ENCODE assay signal across 30 cellular contexts in the genomic region with DNA sequence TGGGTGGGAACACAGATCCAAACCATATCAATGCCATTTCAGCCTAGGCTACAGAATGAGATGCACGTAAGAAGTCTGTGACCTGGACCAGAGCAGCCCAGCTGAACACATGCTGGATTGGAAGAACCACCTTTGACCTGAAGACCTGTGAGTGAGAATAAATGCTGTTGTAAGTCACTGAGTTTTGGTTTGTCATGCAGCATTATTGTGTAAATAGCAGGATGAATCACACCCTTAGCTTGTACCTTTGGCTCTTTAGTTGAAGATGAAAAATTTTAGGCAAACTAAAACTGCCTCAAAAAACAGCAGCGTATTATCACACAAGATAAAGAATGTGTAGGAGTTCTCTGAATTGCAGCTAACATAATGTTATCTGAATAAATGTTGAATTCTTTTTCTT.
DNase-seq lines count a peak whose midpoint lies in the region; ATAC-seq and TF ChIP-seq lines count a peak whose summit lies in the region.
"Had no signal": no experiment of that assay in that cellular context is flagged by ENCODE, and none has a peak within 500 bp of the region (broad histone marks: within the 10 kb centered on the region; RNA-seq: fewer than 3 reads in every experiment).

No MANE protein-coding gene starts in this region.

- no CpG with 5 or more reads among the region's 2 CpGs for WGBS in IMR-90 (ENCODE audit: extremely low coverage in 2 of 2, insufficient read length in 1 of 2), 2 experiments
- 8 to 22% (median 15%) methylated on average over 2 of the region's 2 CpGs for WGBS in ovary, 3 donors

- no peaks in the 10 kb centered on the region for H4K20me1 ChIP-seq in IMR-90 (ENCODE audit: insufficient read depth, low read length)

- H3K56ac ChIP-seq in IMR-90 (ENCODE audit: extremely low read depth, insufficient read depth, low read length): no peak overlapping the region

- H3K14ac ChIP-seq in IMR-90 (replicated peaks; ENCODE audit: low read depth, low read length): peak overlapping the region; percentile 41; the same call in 1 of the 2 replicates

- no peak overlapping the region for H3K9ac ChIP-seq in IMR-90 (ENCODE audit: low read depth, low read length)

- H4K5ac ChIP-seq in IMR-90 (ENCODE audit: low read depth, low read length): no peak overlapping the region

- no peak overlapping the region for H4K8ac ChIP-seq in IMR-90 (ENCODE audit: low read depth in 2 of 2, low read length in 2 of 2)

- no peak overlapping the region for H2BK20ac ChIP-seq in IMR-90 (ENCODE audit: low read depth, low read length)

- H3K36me3 ChIP-seq in IMR-90 (ENCODE audit: control insufficient read depth, insufficient read depth, low read length) (no peaks in the 10 kb centered on the region), ovary (no peaks in the 10 kb centered on the region)
- H3K36me3 ChIP-seq: brain microvascular endothelial cell, colonic mucosa, esophagus muscularis mucosa, MG63, right atrium auricular region, spleen, tibial artery had no signal

- 0 out of 2 replicates have a peak, but pooled peaks cover 2% of the 10 kb centered on the region for H3K4me1 ChIP-seq in IMR-90 (ENCODE audit: control insufficient read depth, insufficient read depth, low read length)
- peaks cover 3% of the 10 kb centered on the region for H3K4me1 ChIP-seq in ovary (ENCODE audit: insufficient read depth)
- H3K4me1 ChIP-seq: colonic mucosa, right atrium auricular region, spleen had no signal

- H3K18ac ChIP-seq in IMR-90 (ENCODE audit: low read depth, low read length): no peak overlapping the region

- H3K9me3 ChIP-seq in IMR-90 (ENCODE audit: control insufficient read depth, insufficient read depth, low read length): no peaks in the 10 kb centered on the region
- no peaks in the 10 kb centered on the region for H3K9me3 ChIP-seq in ovary
- H3K9me3 ChIP-seq: colonic mucosa, esophagus muscularis mucosa, MG63, right atrium auricular region, spleen, tibial artery had no signal

- no peaks in the 10 kb centered on the region for H3K79me1 ChIP-seq in IMR-90 (ENCODE audit: low read depth in 1 of 2, low read length in 2 of 2)

- DNase-seq in AG08395 (ENCODE audit: low spot score) (peak; percentile 19), IMR-90 (peak; percentile 39), cardiac fibroblast (ENCODE audit: low read depth in 2 of 2) (peak; percentile 58 to 68), fibroblast of villous mesenchyme (ENCODE audit: low read depth) (peak; percentile 72), hypothalamus (lab: John Stamatoyannopoulos, UW) (no peak), DMS153 treated with DMSO at 0.1 percent for 48 hours (lab: John Stamatoyannopoulos, UW; ENCODE audit: unreplicated experiment) (no peak), RPMI8226 (no peak), ovary (no peak)
- DNase-seq: activated CD4-positive, alpha-beta T cell treated with anti-CD3 and anti-CD28 coated beads, Interleukin-2, amount 10 ng/mL, durations not matched to agents 24 days and 14 days; activated gamma-delta T cell treated with Interleukin-2 at 50 U/mL for 16 hours; activated T-cell treated with anti-CD3 and anti-CD28 coated beads, Interleukin-2, amount 50 U/mL, for 24 hours; brain microvascular endothelial cell; CD4-positive, alpha-beta memory T cell; colonic mucosa; effector memory CD4-positive, alpha-beta T cell; islet precursor cell; MG63; natural killer cell; NCI-H1417; NCI-H2029 treated with DMSO at 0.1 percent for 48 hours; NCI-H2227 treated with DMSO at 0.1 percent for 48 hours; NCI-H82; occipital lobe; OCI-M1; SHP77; spleen; T-helper 9 cell; tibial artery had no signal

- ATAC-seq in IMR-90 (ENCODE audit: low read depth): no peak; the same call in 1 of the 2 replicates
- ATAC-seq: natural killer cell had no signal

- TF ChIP-seq POLR2A in IMR-90 (IDR thresholded peaks at IDR 0.05; ENCODE audit: low read depth, low read length) (no peak), ovary (IDR thresholded peaks at IDR 0.05) (no peak)

- H3K27ac ChIP-seq in IMR-90 (ENCODE audit: insufficient read depth, low read length): no peak overlapping the region
- H3K27ac ChIP-seq in ovary: no peak overlapping the region
- H3K27ac ChIP-seq: brain microvascular endothelial cell, colonic mucosa, esophagus muscularis mucosa, right atrium auricular region, spleen, tibial artery had no signal

- H2BK15ac ChIP-seq in IMR-90 (ENCODE audit: low read depth, low read length): no peak overlapping the region

- H3K27me3 ChIP-seq in IMR-90 (ENCODE audit: control insufficient read depth, insufficient read depth, low read length) (no peaks in the 10 kb centered on the region), ovary (no peaks in the 10 kb centered on the region)
- H3K27me3 ChIP-seq: brain microvascular endothelial cell, colonic mucosa, esophagus muscularis mucosa, MG63, right atrium auricular region, spleen, tibial artery had no signal

- intact Hi-C loops in IMR-90 (cut with micrococcal nuclease): no loop called here
- intact Hi-C loops in ovary (cut with DNase I): loop anchor here in 1 of 4 donors (5.0 kb wide), 1 partner anchor 33 kb away; no protein-coding TSS in a partner anchor

- in situ Hi-C loops in IMR-90 (cut with MboI; ENCODE audit: low sequenced_read_pairs): no loop called here

- no peak for TF ChIP-seq CTCF in IMR-90 (conservative IDR thresholded peaks at IDR 0.05; ENCODE audit: low read depth, low read length)
- TF ChIP-seq CTCF in cardiac fibroblast (IDR thresholded peaks at IDR 0.05; ENCODE audit: low read depth, low read length): no peak
- TF ChIP-seq CTCF in fibroblast of villous mesenchyme (IDR thresholded peaks at IDR 0.05; ENCODE audit: insufficient read depth, low read depth, low read length): no peak
- TF ChIP-seq CTCF in ovary (IDR thresholded peaks at IDR 0.05): no peak

- H3K4me2 ChIP-seq in IMR-90 (ENCODE audit: low read depth, low read length): no peak overlapping the region

- TF ChIP-seq EP300 in ovary (IDR thresholded peaks at IDR 0.05): no peak

- H2AK9ac ChIP-seq in IMR-90 (replicated peaks; ENCODE audit: low read depth, low read length, poor library complexity): no peak overlapping the region

- dilution Hi-C loops in IMR-90 (cut with HindIII; ENCODE audit: low sequenced_read_pairs, unreplicated experiment): no loop called here

- H3K9me1 ChIP-seq in IMR-90 (ENCODE audit: insufficient read depth, low read length): no peaks in the 10 kb centered on the region

- no TSS peak for BruUV-seq in IMR-90 (replicated peaks; lab: Mats Ljungman, UMichigan)

- TF ChIP-seq RAD21 in IMR-90 (IDR thresholded peaks at IDR 0.05; ENCODE audit: low read length): no peak

- no peak overlapping the region for H3K23ac ChIP-seq in IMR-90 (ENCODE audit: low read depth, low read length)

- CTCF ChIA-PET in IMR-90 (lab: Yijun Ruan, JAX): no interaction called here

- no peak overlapping the region for H3K4ac ChIP-seq in IMR-90 (ENCODE audit: low read depth, low read length)

- H2AK5ac ChIP-seq in IMR-90 (ENCODE audit: low read depth, low read length): no peak overlapping the region

- no peak overlapping the region for H2AFZ ChIP-seq in IMR-90 (replicated peaks; ENCODE audit: low read length, poor library complexity)

- no peak overlapping the region for H4K91ac ChIP-seq in IMR-90 (ENCODE audit: insufficient read depth, low read depth, low read length)

- H2BK5ac ChIP-seq in IMR-90 (ENCODE audit: low read depth, low read length, poor library complexity, severe bottlenecking): no peak overlapping the region

- POLR2A ChIA-PET in IMR-90 (lab: Charles Lee; ENCODE audit: unreplicated experiment): no interaction called here

- H2BK120ac ChIP-seq in IMR-90 (ENCODE audit: low read depth, low read length): no peak overlapping the region

- H3K4me3 ChIP-seq in IMR-90 (ENCODE audit: insufficient read depth, low read depth, low read length) (no peak overlapping the region), cardiac fibroblast (replicated peaks in 1 of 2; ENCODE audit: low read depth in 2 of 2, low read length in 2 of 2) (no peak overlapping the region), fibroblast of villous mesenchyme (ENCODE audit: low read depth, low read length) (no peak overlapping the region), ovary (no peak overlapping the region)
- H3K4me3 ChIP-seq: colonic mucosa, esophagus muscularis mucosa, MG63, right atrium auricular region, spleen, tibial artery had no signal

TF ChIP-seq in IMR-90, 13 proteins besides CTCF, POLR2A, EP300 and RAD21:
- TF ChIP-seq FOS (IDR thresholded peaks at IDR 0.05; ENCODE audit: low read depth, low read length) (no peak), CEBPB (IDR thresholded peaks at IDR 0.05; ENCODE audit: low read depth, low read length) (no peak), CHD1 (IDR thresholded peaks at IDR 0.05; ENCODE audit: low read depth, low read length) (no peak), SMC3 (IDR thresholded peaks at IDR 0.05; ENCODE audit: low read depth, low read length) (no peak), MXI1 (IDR thresholded peaks at IDR 0.05; ENCODE audit: borderline replicate concordance, low read depth, low read length) (no peak), NFE2L2 (IDR thresholded peaks at IDR 0.05; ENCODE audit: low read depth, low read length) (no peak), RCOR1 (IDR thresholded peaks at IDR 0.05; ENCODE audit: insufficient replicate concordance, low read length) (no peak), MAZ (IDR thresholded peaks at IDR 0.05; ENCODE audit: borderline replicate concordance, low read depth, low read length) (no peak), RFX5 (IDR thresholded peaks at IDR 0.05; ENCODE audit: low read depth, low read length) (no peak), BHLHE40 (IDR thresholded peaks at IDR 0.05; ENCODE audit: low read depth, low read length) (no peak), MAFK (IDR thresholded peaks at IDR 0.05; ENCODE audit: low read depth, low read length) (no peak)
- TF ChIP-seq, protein P1, sequence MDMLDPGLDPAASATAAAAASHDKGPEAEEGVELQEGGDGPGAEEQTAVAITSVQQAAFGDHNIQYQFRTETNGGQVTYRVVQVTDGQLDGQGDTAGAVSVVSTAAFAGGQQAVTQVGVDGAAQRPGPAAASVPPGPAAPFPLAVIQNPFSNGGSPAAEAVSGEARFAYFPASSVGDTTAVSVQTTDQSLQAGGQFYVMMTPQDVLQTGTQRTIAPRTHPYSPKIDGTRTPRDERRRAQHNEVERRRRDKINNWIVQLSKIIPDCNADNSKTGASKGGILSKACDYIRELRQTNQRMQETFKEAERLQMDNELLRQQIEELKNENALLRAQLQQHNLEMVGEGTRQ (IDR thresholded peaks at IDR 0.05; ENCODE audit: low read depth, low read length): no peak
- TF ChIP-seq, protein P2, sequence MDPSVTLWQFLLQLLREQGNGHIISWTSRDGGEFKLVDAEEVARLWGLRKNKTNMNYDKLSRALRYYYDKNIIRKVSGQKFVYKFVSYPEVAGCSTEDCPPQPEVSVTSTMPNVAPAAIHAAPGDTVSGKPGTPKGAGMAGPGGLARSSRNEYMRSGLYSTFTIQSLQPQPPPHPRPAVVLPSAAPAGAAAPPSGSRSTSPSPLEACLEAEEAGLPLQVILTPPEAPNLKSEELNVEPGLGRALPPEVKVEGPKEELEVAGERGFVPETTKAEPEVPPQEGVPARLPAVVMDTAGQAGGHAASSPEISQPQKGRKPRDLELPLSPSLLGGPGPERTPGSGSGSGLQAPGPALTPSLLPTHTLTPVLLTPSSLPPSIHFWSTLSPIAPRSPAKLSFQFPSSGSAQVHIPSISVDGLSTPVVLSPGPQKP (IDR thresholded peaks at IDR 0.05; ENCODE audit: borderline replicate concordance, low read depth, low read length): no peak

Comparison
In these comparisons a context has a peak if more than half of its experiments do, and no peak if none do; other contexts are left out.
1. DNase-seq: peak in AG08395 (single experiment), IMR-90 (single experiment), cardiac fibroblast (2 of 2) and fibroblast of villous mesenchyme (single experiment); none in hypothalamus (0 of 51), DMS153 treated with DMSO at 0.1 percent for 48 hours (single experiment), RPMI8226 (single experiment) and ovary (0 of 5).